8 cellular contexts compared by ENCODE assay signal in the genomic region with DNA sequence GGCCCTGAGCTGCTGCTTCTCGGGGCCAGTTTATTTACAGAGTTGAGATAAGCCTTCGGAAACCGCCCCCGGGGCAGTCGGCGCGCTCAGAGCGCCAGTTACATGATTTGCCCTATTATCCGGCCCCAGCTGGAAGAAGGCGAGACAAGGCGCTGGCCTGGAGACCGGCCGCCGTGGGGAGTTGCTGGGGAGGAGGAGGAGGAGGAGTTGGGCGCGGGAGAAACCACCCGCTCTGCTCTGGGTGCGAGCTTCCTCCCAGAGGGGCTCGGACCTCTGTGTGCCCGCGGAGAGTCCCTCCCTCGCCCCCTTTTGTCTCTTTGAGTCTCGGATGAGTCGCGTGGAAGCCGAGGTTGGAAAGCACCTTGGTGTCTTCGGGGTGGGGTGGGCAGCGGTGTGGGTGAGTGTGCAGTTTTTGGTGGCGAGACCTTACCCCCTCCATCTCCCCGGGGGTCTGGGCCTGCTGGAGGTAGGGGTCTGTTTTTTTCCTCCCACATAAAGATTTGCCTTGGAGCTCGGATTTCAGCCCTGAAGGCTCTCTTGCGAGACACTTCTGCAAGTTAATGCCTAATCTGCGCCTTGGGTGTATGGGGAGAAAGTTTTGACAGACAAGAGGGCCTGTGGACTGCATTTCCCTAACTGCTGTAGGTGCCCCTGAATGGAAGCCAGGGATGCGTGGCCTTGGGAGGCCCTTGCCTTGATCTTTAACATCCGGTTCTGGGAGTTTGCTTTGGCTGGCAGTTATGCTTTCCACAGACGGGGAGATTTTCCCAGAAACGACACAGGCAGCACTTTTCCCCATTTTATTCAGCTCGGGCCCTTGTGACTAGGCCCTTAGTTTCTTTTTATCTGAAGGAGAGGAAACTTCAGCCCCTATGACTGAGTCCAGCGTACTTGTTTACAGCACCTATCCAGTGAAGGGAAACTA.
DNase-seq lines count a peak whose midpoint lies in the region; ATAC-seq, FAIRE-seq and TF ChIP-seq lines count a peak whose summit lies in the region.

No MANE protein-coding gene starts in this region.

- dilution Hi-C loops in keratinocyte (cut with MboI; ENCODE audit: extremely low pct_ligation_motif_present, low sequenced_read_pairs), result no loop called here

- no peaks in the 10 kb centered on the region for H3K36me3 Mint-ChIP-seq in MCF 10A (ENCODE audit: insufficient read depth, unreplicated experiment)

- no peaks in the 10 kb centered on the region for H3K27me3 Mint-ChIP-seq in MCF 10A (ENCODE audit: insufficient read depth, unreplicated experiment)

- peak overlapping the region; percentile 99 for H3K9ac ChIP-seq in keratinocyte (ENCODE audit: control insufficient read depth, extremely low read depth, insufficient read depth, low read length)

- intact Hi-C loops in MCF 10A (cut with micrococcal nuclease), result no loop called here

- H3K4me3 ChIP-seq in keratinocyte (ENCODE audit: control insufficient read depth in 2 of 3, extremely low read depth in 1 of 3, insufficient read depth in 2 of 3, low read depth in 1 of 3, low read length in 3 of 3), result peak overlapping the region; percentile 82 to 97 (median 94)

- H3K4me1 Mint-ChIP-seq in MCF 10A (ENCODE audit: insufficient read depth, unreplicated experiment), result peaks cover 41% of the 10 kb centered on the region

- in situ Hi-C loops in SK-MEL-5 (cut with HindIII; ENCODE audit: low pct_unique_long_range_greater_than_20kb, low sequenced_read_pairs), result no loop called here

- no peaks in the 10 kb centered on the region for H3K9me3 Mint-ChIP-seq in MCF 10A (ENCODE audit: unreplicated experiment)

- FAIRE-seq in keratinocyte (lab: Jason Lieb, UNC) (no peak), D721Med (lab: Jason Lieb, UNC) (no peak)

- peaks cover 2% of the 10 kb centered on the region for H4K20me1 ChIP-seq in keratinocyte (ENCODE audit: control insufficient read depth, extremely low read depth, insufficient read depth, low read length)

- CTCF ChIA-PET in MCF 10A (lab: Yijun Ruan, JAX), result interaction anchor here (0.6 to 3.6 kb wide), 14 partner anchors 23 to 349 kb away, joined by 3 to 55 read pairs (median 3); no protein-coding TSS in a partner anchor

- ATAC-seq in HG03135 (IDR thresholded peaks at IDR 0.05; ENCODE audit: unreplicated experiment), result peak; percentile 35

- peaks cover 61% of the 10 kb centered on the region for H3K4me1 ChIP-seq in keratinocyte (ENCODE audit: control insufficient read depth, extremely low read depth, insufficient read depth, low read length)

- POLR2A ChIA-PET in MCF 10A (lab: Yijun Ruan, JAX), result interaction anchor here (0.6 to 14.3 kb wide), 28 partner anchors 9 to 469 kb away, joined by 3 to 427 read pairs (median 5); partner anchors contain the start of genes MACF1 and RRAGC

- H3K36me3 ChIP-seq in keratinocyte (ENCODE audit: control insufficient read depth in 2 of 2, extremely low read depth in 1 of 2, insufficient read depth in 2 of 2, low read length in 2 of 2), result peaks cover 0 to 2% of the 10 kb centered on the region in 2 experiments

- H3K27ac Mint-ChIP-seq in MCF 10A (ENCODE audit: low read depth, unreplicated experiment), result no peak overlapping the region

- TF ChIP-seq CTCF in MCF 10A (IDR thresholded peaks at IDR 0.05; ENCODE audit: unreplicated experiment), result no peak
- no peak for TF ChIP-seq CTCF in keratinocyte (optimal IDR thresholded peaks at IDR 0.05 in 1 of 3, IDR thresholded peaks at IDR 0.05 in 1 of 3, conservative IDR thresholded peaks at IDR 0.05 in 1 of 3; ENCODE audit: extremely low read depth in 1 of 3, insufficient read depth in 2 of 3, low read length in 3 of 3)
- TF ChIP-seq CTCF in D721Med (IDR thresholded peaks at IDR 0.05; ENCODE audit: insufficient read depth, missing control alignments), result no peak

- peak; percentile 55 for DNase-seq in NCI-H2227 (lab: John Stamatoyannopoulos, UW; ENCODE audit: unreplicated experiment)
- DNase-seq in NCI-H2227 treated with DMSO at 0.1 percent for 48 hours (lab: John Stamatoyannopoulos, UW), result no peak
- peak; percentile 32 for DNase-seq in SK-MEL-5 (ENCODE audit: low read depth, low spot score)
- peak; percentile 61 for DNase-seq in MCF 10A (ENCODE audit: unreplicated experiment)
- DNase-seq in keratinocyte (ENCODE audit: low read depth, low spot score), result no peak
- peak; percentile 55 for DNase-seq in stimulated activated CD4-positive, alpha-beta T cell treated with anti-CD3 and anti-CD28 coated beads, Interleukin-15, amount 100 ng/mL, for 24 hours
- DNase-seq in D721Med (ENCODE audit: insufficient read length, low spot score), result no peak

- no peak overlapping the region for H3K4me3 Mint-ChIP-seq in MCF 10A (ENCODE audit: unreplicated experiment)

- H3K79me2 ChIP-seq in keratinocyte (ENCODE audit: control insufficient read depth, insufficient read depth, low read length), result peaks cover 69% of the 10 kb centered on the region

- H2AFZ ChIP-seq in keratinocyte (ENCODE audit: control insufficient read depth, low read length), result no peak overlapping the region

- H3K4me2 ChIP-seq in keratinocyte (ENCODE audit: control insufficient read depth, extremely low read depth, insufficient read depth, low read depth, low read length), result peak overlapping the region; percentile 89

- no TSS peak for BruUV-seq in MCF 10A (replicated peaks; lab: Mats Ljungman, UMichigan)

- no peaks in the 10 kb centered on the region for H3K9me1 ChIP-seq in keratinocyte (ENCODE audit: control insufficient read depth, extremely low read depth, insufficient read depth, low read length)

- H3K9me3 ChIP-seq in keratinocyte (ENCODE audit: control insufficient read depth, low read depth, low read length), result no peaks in the 10 kb centered on the region

- H3K27ac ChIP-seq in keratinocyte (ENCODE audit: control insufficient read depth, insufficient read depth, low read length), result peak overlapping the region; percentile 100

- no peaks in the 10 kb centered on the region for H3K27me3 ChIP-seq in keratinocyte (ENCODE audit: control insufficient read depth, extremely low read depth, insufficient read depth, low read length)

Comparison
In these comparisons a context has a peak if more than half of its experiments do, and no peak if none do; other contexts are left out.
1. DNase-seq: peak in NCI-H2227 (single experiment), SK-MEL-5 (single experiment), MCF 10A (single experiment) and stimulated activated CD4-positive, alpha-beta T cell treated with anti-CD3 and anti-CD28 coated beads, Interleukin-15, amount 100 ng/mL, for 24 hours (single experiment); none in NCI-H2227 treated with DMSO at 0.1 percent for 48 hours (single experiment), keratinocyte (single experiment) and D721Med (single experiment).